1 cellular context compared by ENCODE assay signal in the genomic region with DNA sequence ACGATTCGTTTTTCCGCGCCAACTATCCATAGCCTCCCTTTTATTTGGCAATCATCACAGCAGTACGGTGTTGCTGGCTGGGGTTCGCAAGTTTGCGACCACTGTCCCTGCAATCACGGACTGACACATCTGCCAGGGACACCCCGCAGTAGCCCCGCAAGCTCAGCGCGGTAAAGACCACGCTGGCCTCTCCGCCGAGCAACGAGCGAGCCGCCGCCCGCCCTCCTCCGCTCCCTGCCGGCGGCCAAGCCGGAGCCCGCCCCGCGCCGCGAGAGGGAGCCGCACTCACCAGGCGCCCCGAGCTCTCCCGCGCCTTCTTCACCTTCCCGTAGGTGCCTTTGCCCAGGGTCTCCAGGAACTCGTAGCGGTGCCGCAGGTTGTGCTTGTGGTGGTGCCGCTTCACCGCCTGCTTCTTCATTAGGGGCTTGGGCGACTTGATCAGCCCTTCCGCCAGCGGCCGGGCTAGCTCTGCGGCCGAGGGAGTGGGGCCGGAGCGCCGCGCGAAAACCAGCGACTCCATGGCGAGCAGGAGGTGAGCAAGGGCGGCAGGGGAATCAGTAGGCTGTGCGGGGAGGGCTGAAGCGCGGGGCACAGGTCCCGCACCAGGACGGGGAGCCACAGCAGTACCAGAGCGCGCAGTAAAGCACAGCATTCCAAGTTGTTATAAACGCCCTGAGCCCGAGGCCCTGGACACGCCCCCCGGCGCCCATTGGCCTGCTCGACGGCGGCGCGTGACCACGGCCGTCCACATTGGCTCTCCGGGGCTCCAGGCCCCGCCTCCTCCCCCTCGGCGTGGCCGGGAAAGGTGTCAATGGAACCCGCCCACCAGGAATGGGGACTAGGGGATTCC.
TF ChIP-seq lines count a peak whose summit lies in the region.

Gene NUAK2, minus strand, starts transcription at position 637 of the 850 bp plus-strand sequence. Its CDS starts 117 bp downstream, at position 520.

TF ChIP-seq in WTC11, 78 proteins besides CTCF, POLR2A, EP300 and RAD21 (continued from another document):
- TF ChIP-seq MYBL2 (CRISPR knock-in tag; IDR thresholded peaks at IDR 0.05) (0 out of 2 replicates have a peak, but pooled peaks have one; percentile 31), TCF7 (CRISPR knock-in tag; IDR thresholded peaks at IDR 0.05; ENCODE audit: low read depth) (no peak), CREB1 (CRISPR knock-in tag; IDR thresholded peaks at IDR 0.05) (peak; percentile 54; the same call in 1 of the 2 replicates)
- TF ChIP-seq, protein P1, sequence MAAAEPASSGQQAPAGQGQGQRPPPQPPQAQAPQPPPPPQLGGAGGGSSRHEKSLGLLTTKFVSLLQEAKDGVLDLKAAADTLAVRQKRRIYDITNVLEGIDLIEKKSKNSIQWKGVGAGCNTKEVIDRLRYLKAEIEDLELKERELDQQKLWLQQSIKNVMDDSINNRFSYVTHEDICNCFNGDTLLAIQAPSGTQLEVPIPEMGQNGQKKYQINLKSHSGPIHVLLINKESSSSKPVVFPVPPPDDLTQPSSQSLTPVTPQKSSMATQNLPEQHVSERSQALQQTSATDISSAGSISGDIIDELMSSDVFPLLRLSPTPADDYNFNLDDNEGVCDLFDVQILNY (CRISPR knock-in tag; IDR thresholded peaks at IDR 0.05): 0 out of 2 replicates have a peak, but pooled peaks have one; percentile 25
TF ChIP-seq in WTC11: peak in this region for 27.
